Comparison of ENCODE assay signal across 8 cellular contexts in genomic region chr20:40689943-40690835, GRCh38. TPM values are rescaled to one million over a fixed set of nuclear protein-coding genes. Genes with fewer than 3 reads are reported as not detected.
DNase-seq lines count a peak whose midpoint lies in the region; ATAC-seq and TF ChIP-seq lines count a peak whose summit lies in the region.

No MANE protein-coding gene starts in this region.

- peak overlapping the region; percentile 73 for H3K27ac ChIP-seq in epithelial cell of prostate

- H3K4me3 ChIP-seq in mononuclear cell (ENCODE audit: low read length), result peak overlapping the region; percentile 28

- peak; percentile 96 for TF ChIP-seq CTCF in GM13976 (IDR thresholded peaks at IDR 0.05; ENCODE audit: borderline replicate concordance, control extremely low read depth, extremely low read depth, insufficient read depth, missing control alignments)

- peaks cover 31% of the 10 kb centered on the region for H3K4me1 ChIP-seq in mononuclear cell (ENCODE audit: insufficient read depth, low read length)

- H3K9me3 ChIP-seq in mononuclear cell (ENCODE audit: low read depth, low read length), result no peaks in the 10 kb centered on the region

- DNase-seq in 8988T, result peak; percentile 93
- peak; percentile 89 for DNase-seq in GM13976 (ENCODE audit: low spot score)
- peak; percentile 83 for DNase-seq in NCI-H82 (lab: John Stamatoyannopoulos, UW)
- peak; percentile 94 for DNase-seq in activated CD8-positive, alpha-beta memory T cell treated with anti-CD3 and anti-CD28 coated beads, Interleukin-2, amount 50 U/mL, for 48 hours
- no peak for DNase-seq in epithelial cell of prostate (ENCODE audit: low read depth, low spot score)
- peak; percentile 5 to 42 for DNase-seq in stimulated activated CD8-positive, alpha-beta memory T cell treated with anti-CD3 and anti-CD28 coated beads, Interleukin-7, amount 100 ng/mL, for 4 hours (ENCODE audit: low read depth in 2 of 2)

- in situ Hi-C loops in GM13976 (cut with MboI; ENCODE audit: low sequenced_read_pairs, unreplicated experiment), result loop anchor here (10.0 to 25.0 kb wide), 4 partner anchors 428 to 1428 kb away; no protein-coding TSS in a partner anchor

- ATAC-seq in HG03342 (IDR thresholded peaks at IDR 0.05; ENCODE audit: unreplicated experiment), result peak; percentile 47

- peaks cover 76% of the 10 kb centered on the region for H3K27me3 ChIP-seq in mononuclear cell (ENCODE audit: insufficient read depth, low read length)

RNA-seq across cellular contexts. Expression of gene MAFB, which starts 1.2 kb away (rescaled TPM):
- 122 TPM for total RNA-seq in mononuclear cell
